In genomic region chr16:69166221-69166833, GRCh38 we compare ENCODE assay signal across 7 cellular contexts. TPM values are rescaled to one million over a fixed set of nuclear protein-coding genes. Genes with fewer than 3 reads are reported as not detected.
DNase-seq lines count a peak whose midpoint lies in the region; ATAC-seq and TF ChIP-seq lines count a peak whose summit lies in the region.

No MANE protein-coding gene starts in this region.

- peaks cover 0 to 13% (median 3%) of the 10 kb centered on the region in 4 donors for H3K4me1 ChIP-seq in tibial nerve

- ATAC-seq in stimulated activated effector memory CD8-positive, alpha-beta T cell treated with anti-CD3 and anti-CD28 coated beads, Interleukin-12 subunit alpha, Interleukin-12 subunit beta, amount 100 ng/mL, for 72 hours = peak; percentile 98

- no peaks in the 10 kb centered on the region for H3K27me3 Mint-ChIP-seq in activated T-helper 1 cell treated with anti-CD3 and anti-CD28 coated beads, Interleukin-12 subunit alpha, Interleukin-12 subunit beta, Interleukin-2, Interleukin-4 antibody, amounts not matched to agents 30 ng/mL and 10 ng/mL and 1 ng/mL, durations not matched to agents 14 hours and 24 hours and 36 hours (ENCODE audit: insufficient read depth)

- no peaks in the 10 kb centered on the region for H3K9me3 ChIP-seq in tibial nerve

- POLR2A ChIA-PET in RWPE1 (lab: Yijun Ruan, JAX; ENCODE audit: low non-redundant PET) = no interaction called here

- peaks cover 49% of the 10 kb centered on the region for H3K4me1 Mint-ChIP-seq in activated T-helper 1 cell treated with anti-CD3 and anti-CD28 coated beads, Interleukin-12 subunit alpha, Interleukin-12 subunit beta, Interleukin-2, Interleukin-4 antibody, amounts not matched to agents 30 ng/mL and 10 ng/mL and 1 ng/mL, durations not matched to agents 14 hours and 24 hours and 36 hours (ENCODE audit: low read depth)
- peaks cover 25% of the 10 kb centered on the region for H3K4me1 Mint-ChIP-seq in stimulated activated effector memory CD8-positive, alpha-beta T cell treated with anti-CD3 and anti-CD28 coated beads, Interleukin-12 subunit alpha, Interleukin-12 subunit beta, amount 100 ng/mL, for 72 hours

- no peak for DNase-seq in RWPE1 (ENCODE audit: low spot score)
- DNase-seq in activated T-helper 1 cell treated with anti-CD3 and anti-CD28 coated beads, Interleukin-12 subunit alpha, Interleukin-12 subunit beta, Interleukin-2, Interleukin-4 antibody, amounts not matched to agents 30 ng/mL and 10 ng/mL and 1 ng/mL, durations not matched to agents 14 hours and 24 hours and 36 hours (ENCODE audit: low spot score) = peak; percentile 46
- peak; percentile 56 for DNase-seq in kidney tubule cell (ENCODE audit: low spot score)
- DNase-seq in stimulated activated effector memory CD8-positive, alpha-beta T cell treated with anti-CD3 and anti-CD28 coated beads, Interleukin-12 subunit alpha, Interleukin-12 subunit beta, amount 100 ng/mL, for 72 hours (ENCODE audit: low spot score in 2 of 2) = peak; percentile 46 to 79
- DNase-seq in C1 segment of cervical spinal cord (lab: John Stamatoyannopoulos, UW) = no peak
- DNase-seq in tibial nerve (ENCODE audit: low spot score in 2 of 2) = no peak
- no peak for DNase-seq in NCI-H1930 (lab: John Stamatoyannopoulos, UW)

- TF ChIP-seq CTCF in RWPE1 (conservative IDR thresholded peaks at IDR 0.05; ENCODE audit: low read depth) = no peak
- no peak for TF ChIP-seq CTCF in tibial nerve (IDR thresholded peaks at IDR 0.05)

- peak overlapping the region; percentile 69 for H3K4me3 Mint-ChIP-seq in activated T-helper 1 cell treated with anti-CD3 and anti-CD28 coated beads, Interleukin-12 subunit alpha, Interleukin-12 subunit beta, Interleukin-2, Interleukin-4 antibody, amounts not matched to agents 30 ng/mL and 10 ng/mL and 1 ng/mL, durations not matched to agents 14 hours and 24 hours and 36 hours
- peak overlapping the region; percentile 54 for H3K4me3 Mint-ChIP-seq in stimulated activated effector memory CD8-positive, alpha-beta T cell treated with anti-CD3 and anti-CD28 coated beads, Interleukin-12 subunit alpha, Interleukin-12 subunit beta, amount 100 ng/mL, for 72 hours

- H3K9me3 Mint-ChIP-seq in activated T-helper 1 cell treated with anti-CD3 and anti-CD28 coated beads, Interleukin-12 subunit alpha, Interleukin-12 subunit beta, Interleukin-2, Interleukin-4 antibody, amounts not matched to agents 30 ng/mL and 10 ng/mL and 1 ng/mL, durations not matched to agents 14 hours and 24 hours and 36 hours = no peaks in the 10 kb centered on the region
- no peaks in the 10 kb centered on the region for H3K9me3 Mint-ChIP-seq in stimulated activated effector memory CD8-positive, alpha-beta T cell treated with anti-CD3 and anti-CD28 coated beads, Interleukin-12 subunit alpha, Interleukin-12 subunit beta, amount 100 ng/mL, for 72 hours

- CTCF ChIA-PET in RWPE1 (lab: Yijun Ruan, JAX) = interaction anchor here (0.6 to 1.3 kb wide), 2 partner anchors 9 to 142 kb away, joined by 4 to 5 read pairs; no protein-coding TSS in a partner anchor

- H3K27me3 ChIP-seq in tibial nerve = no peaks in the 10 kb centered on the region

- peaks cover 66% of the 10 kb centered on the region for H3K36me3 Mint-ChIP-seq in activated T-helper 1 cell treated with anti-CD3 and anti-CD28 coated beads, Interleukin-12 subunit alpha, Interleukin-12 subunit beta, Interleukin-2, Interleukin-4 antibody, amounts not matched to agents 30 ng/mL and 10 ng/mL and 1 ng/mL, durations not matched to agents 14 hours and 24 hours and 36 hours (ENCODE audit: low read depth)
- peaks cover 97% of the 10 kb centered on the region for H3K36me3 Mint-ChIP-seq in stimulated activated effector memory CD8-positive, alpha-beta T cell treated with anti-CD3 and anti-CD28 coated beads, Interleukin-12 subunit alpha, Interleukin-12 subunit beta, amount 100 ng/mL, for 72 hours

- intact Hi-C loops in activated T-helper 1 cell treated with anti-CD3 and anti-CD28 coated beads, Interleukin-12 subunit alpha, Interleukin-12 subunit beta, Interleukin-2, Interleukin-4 antibody, amounts not matched to agents 30 ng/mL and 10 ng/mL and 1 ng/mL, durations not matched to agents 14 hours and 24 hours and 36 hours (cut with micrococcal nuclease) = loop anchor here (1.0 to 10.0 kb wide), 8 partner anchors 20 to 410 kb away; partner anchors contain the start of genes CHTF8, COG8, NFAT5 and NIP7

- WGBS in tibial nerve, 2 donors = 60 to 61% methylated on average over 8 of the region's 8 CpGs

- no peak for TF ChIP-seq POLR2A in tibial nerve (IDR thresholded peaks at IDR 0.05)

- H3K4me3 ChIP-seq in tibial nerve = no peak overlapping the region

- no peak for TF ChIP-seq EP300 in tibial nerve (IDR thresholded peaks at IDR 0.05)

- peak overlapping the region; percentile 22; the same call in 1 of the 2 replicates for H3K27ac ChIP-seq in RWPE1
- no peak overlapping the region for H3K27ac ChIP-seq in tibial nerve

- peak overlapping the region; percentile 89 for H3K27ac Mint-ChIP-seq in activated T-helper 1 cell treated with anti-CD3 and anti-CD28 coated beads, Interleukin-12 subunit alpha, Interleukin-12 subunit beta, Interleukin-2, Interleukin-4 antibody, amounts not matched to agents 30 ng/mL and 10 ng/mL and 1 ng/mL, durations not matched to agents 14 hours and 24 hours and 36 hours
- H3K27ac Mint-ChIP-seq in stimulated activated effector memory CD8-positive, alpha-beta T cell treated with anti-CD3 and anti-CD28 coated beads, Interleukin-12 subunit alpha, Interleukin-12 subunit beta, amount 100 ng/mL, for 72 hours = peak overlapping the region; percentile 88

- peaks cover 0 to 80% (median 0%) of the 10 kb centered on the region in 3 donors for H3K36me3 ChIP-seq in tibial nerve

RNA-seq across cellular contexts. Expression of gene SNTB2, which starts 20.6 kb away (rescaled TPM):
- total RNA-seq in activated T-helper 1 cell treated with anti-CD3 and anti-CD28 coated beads, Interleukin-12 subunit alpha, Interleukin-12 subunit beta, Interleukin-2, Interleukin-4 antibody, amounts not matched to agents 30 ng/mL and 10 ng/mL and 1 ng/mL, durations not matched to agents 14 hours and 24 hours and 36 hours = 27.9 and 29.4 TPM in 2 replicates
- total RNA-seq in tibial nerve = 10 to 100 TPM; 33.1 to 50.2 (median 37.7) TPM

RNA-seq across cellular contexts. Expression of gene UTP4, which starts 33.9 kb away (rescaled TPM):
- total RNA-seq in activated T-helper 1 cell treated with anti-CD3 and anti-CD28 coated beads, Interleukin-12 subunit alpha, Interleukin-12 subunit beta, Interleukin-2, Interleukin-4 antibody, amounts not matched to agents 30 ng/mL and 10 ng/mL and 1 ng/mL, durations not matched to agents 14 hours and 24 hours and 36 hours = 117 and 127 TPM in 2 replicates
- 10 to 100 TPM; 17.6 to 48.0 (median 24.1) TPM for total RNA-seq in tibial nerve

RNA-seq across cellular contexts. Expression of gene CHTF8, which starts 33.9 kb away (rescaled TPM):
- total RNA-seq in activated T-helper 1 cell treated with anti-CD3 and anti-CD28 coated beads, Interleukin-12 subunit alpha, Interleukin-12 subunit beta, Interleukin-2, Interleukin-4 antibody, amounts not matched to agents 30 ng/mL and 10 ng/mL and 1 ng/mL, durations not matched to agents 14 hours and 24 hours and 36 hours = 134 and 143 TPM in 2 replicates
- total RNA-seq in tibial nerve = 10 to 100 TPM; 58.8 to 99.0 (median 76.5) TPM

Comparison
In these comparisons a context has a peak if more than half of its experiments do, and no peak if none do; other contexts are left out.
1. DNase-seq: peak in activated T-helper 1 cell treated with anti-CD3 and anti-CD28 coated beads, Interleukin-12 subunit alpha, Interleukin-12 subunit beta, Interleukin-2, Interleukin-4 antibody, amounts not matched to agents 30 ng/mL and 10 ng/mL and 1 ng/mL, durations not matched to agents 14 hours and 24 hours and 36 hours (single experiment), kidney tubule cell (single experiment) and stimulated activated effector memory CD8-positive, alpha-beta T cell treated with anti-CD3 and anti-CD28 coated beads, Interleukin-12 subunit alpha, Interleukin-12 subunit beta, amount 100 ng/mL, for 72 hours (2 of 2); none in RWPE1 (single experiment), C1 segment of cervical spinal cord (0 of 14), tibial nerve (0 of 2) and NCI-H1930 (0 of 2).